ENCODE assay signal across 1 cellular context in genomic region chr1:19081218-19081893, GRCh38.
A peak's percentile ranks its signal among the peaks of the same experiment; 100 is the strongest.
TF ChIP-seq lines count a peak whose summit lies in the region.

No MANE protein-coding gene starts in this region.

TF ChIP-seq in K562, 482 proteins besides CTCF, POLR2A, EP300 and RAD21 (continued from another document):
- TF ChIP-seq ZNF395 (CRISPR knock-in tag; IDR thresholded peaks at IDR 0.05) (peak; percentile 68; the same call in 1 of the 2 replicates), THRA (IDR thresholded peaks at IDR 0.05) (no peak), FOXO4 (CRISPR knock-in tag; IDR thresholded peaks at IDR 0.05) (no peak), ZNF511 (CRISPR knock-in tag; IDR thresholded peaks at IDR 0.05) (peak; percentile 46; the same call in 1 of the 2 replicates), ZNF23 (CRISPR knock-in tag; IDR thresholded peaks at IDR 0.05) (no peak), ZNF384 (IDR thresholded peaks at IDR 0.05; ENCODE audit: low read depth, low read length) (no peak)
